In the genomic region with DNA sequence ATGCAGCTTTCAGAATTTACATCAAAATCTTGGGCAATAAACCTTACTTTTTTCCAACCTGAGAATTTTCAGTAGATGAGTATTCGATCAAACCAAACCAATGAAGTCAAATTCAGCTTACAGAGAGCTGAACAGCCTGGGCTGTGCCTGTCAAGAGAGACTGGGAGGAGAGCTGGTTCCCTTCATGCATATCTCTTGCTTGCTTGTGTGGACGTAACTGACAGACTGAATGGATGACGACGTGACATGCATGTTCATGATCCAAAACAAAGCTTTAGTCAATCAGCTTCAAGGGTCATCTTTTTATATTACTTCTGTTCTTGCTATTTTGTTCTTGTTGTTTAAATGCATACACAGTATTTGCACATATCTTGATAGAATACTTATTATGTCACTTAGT, we compare ENCODE assay signal across 1 cellular context.
TF ChIP-seq lines count a peak whose summit lies in the region.

No MANE protein-coding gene starts in this region.

TF ChIP-seq in SK-N-SH treated with all-trans-retinoic acid at 6 μM for 48 hours, 23 proteins besides CTCF, POLR2A, EP300 and RAD21 (continued from another document):
- no peak for TF ChIP-seq TOX (CRISPR knock-in tag; IDR thresholded peaks at IDR 0.05; ENCODE audit: borderline replicate concordance)
- no peak for TF ChIP-seq TCF4 (CRISPR knock-in tag; IDR thresholded peaks at IDR 0.05; ENCODE audit: borderline replicate concordance)
- no peak for TF ChIP-seq ZC3H10 (CRISPR knock-in tag; IDR thresholded peaks at IDR 0.05)
